ENCODE assay signal across 10 cellular contexts in genomic region chr6:16512585-16513109, GRCh38.
DNase-seq lines count a peak whose midpoint lies in the region; ATAC-seq lines count a peak whose summit lies in the region.
"Had no signal": no experiment of that assay in that cellular context is flagged by ENCODE, and none has a peak within 500 bp of the region (broad histone marks: within the 10 kb centered on the region; RNA-seq: fewer than 3 reads in every experiment).

No MANE protein-coding gene starts in this region.

- peak; percentile 24 for ATAC-seq in HG02642 (IDR thresholded peaks at IDR 0.05; ENCODE audit: poor library complexity, unreplicated experiment)
- ATAC-seq in stimulated activated effector memory CD8-positive, alpha-beta T cell treated with anti-CD3 and anti-CD28 coated beads, Interleukin-12 subunit alpha, Interleukin-12 subunit beta, amount 100 ng/mL, for 72 hours: peak; percentile 75
- ATAC-seq: gastroesophageal sphincter had no signal

- CTCF ChIA-PET in activated CD4-positive, alpha-beta memory T cell treated with anti-CD3 and anti-CD28 coated beads for 36 hours (lab: Charles Lee): interaction anchor here (0.7 to 7.2 kb wide), 32 partner anchors 9 to 574 kb away, joined by 3 to 62 read pairs (median 6); partner anchors contain the start of gene ATXN1

- peaks cover 32% of the 10 kb centered on the region for H3K36me3 Mint-ChIP-seq in T-helper 1 cell treated with Interleukin-12 subunit alpha and Interleukin-12 subunit beta and Interleukin-4 antibody, amounts not matched to agents 30 μg/mL and 1 μg/mL, for 36 hours (ENCODE audit: low read depth)
- H3K36me3 Mint-ChIP-seq in activated CD4-positive, alpha-beta memory T cell treated with anti-CD3 and anti-CD28 coated beads for 36 hours: peaks cover 7% of the 10 kb centered on the region
- H3K36me3 Mint-ChIP-seq in stimulated activated effector memory CD8-positive, alpha-beta T cell treated with anti-CD3 and anti-CD28 coated beads, Interleukin-12 subunit alpha, Interleukin-12 subunit beta, amount 100 ng/mL, for 72 hours: peaks cover 31% of the 10 kb centered on the region

- intact Hi-C loops in activated CD4-positive, alpha-beta memory T cell treated with anti-CD3 and anti-CD28 coated beads for 36 hours (cut with micrococcal nuclease): loop anchor here (1.0 to 5.0 kb wide), 10 partner anchors 21 to 200 kb away; no protein-coding TSS in a partner anchor

- H3K27me3 Mint-ChIP-seq in T-helper 1 cell treated with Interleukin-12 subunit alpha and Interleukin-12 subunit beta and Interleukin-4 antibody, amounts not matched to agents 30 μg/mL and 1 μg/mL, for 36 hours (ENCODE audit: low read depth): no peaks in the 10 kb centered on the region
- no peaks in the 10 kb centered on the region for H3K27me3 Mint-ChIP-seq in activated CD4-positive, alpha-beta memory T cell treated with anti-CD3 and anti-CD28 coated beads for 36 hours

- H3K27ac Mint-ChIP-seq in T-helper 1 cell treated with Interleukin-12 subunit alpha and Interleukin-12 subunit beta and Interleukin-4 antibody, amounts not matched to agents 30 μg/mL and 1 μg/mL, for 36 hours: peak overlapping the region; percentile 28
- H3K27ac Mint-ChIP-seq in activated CD4-positive, alpha-beta memory T cell treated with anti-CD3 and anti-CD28 coated beads for 36 hours: peak overlapping the region; percentile 89
- peak overlapping the region; percentile 58 for H3K27ac Mint-ChIP-seq in stimulated activated effector memory CD8-positive, alpha-beta T cell treated with anti-CD3 and anti-CD28 coated beads, Interleukin-12 subunit alpha, Interleukin-12 subunit beta, amount 100 ng/mL, for 72 hours

- peaks cover 55% of the 10 kb centered on the region for H3K4me1 Mint-ChIP-seq in T-helper 1 cell treated with Interleukin-12 subunit alpha and Interleukin-12 subunit beta and Interleukin-4 antibody, amounts not matched to agents 30 μg/mL and 1 μg/mL, for 36 hours (ENCODE audit: low read depth)
- H3K4me1 Mint-ChIP-seq in activated CD4-positive, alpha-beta memory T cell treated with anti-CD3 and anti-CD28 coated beads for 36 hours (ENCODE audit: low read depth): peaks cover 65% of the 10 kb centered on the region
- peaks cover 75% of the 10 kb centered on the region for H3K4me1 Mint-ChIP-seq in stimulated activated effector memory CD8-positive, alpha-beta T cell treated with anti-CD3 and anti-CD28 coated beads, Interleukin-12 subunit alpha, Interleukin-12 subunit beta, amount 100 ng/mL, for 72 hours

- POLR2A ChIA-PET in activated CD4-positive, alpha-beta memory T cell treated with anti-CD3 and anti-CD28 coated beads for 36 hours (lab: Charles Lee): interaction anchor here (0.6 to 3.5 kb wide), 9 partner anchors 21 to 250 kb away, joined by 3 to 19 read pairs (median 6); partner anchors contain the start of gene ATXN1

- no peaks in the 10 kb centered on the region for H3K9me3 Mint-ChIP-seq in T-helper 1 cell treated with Interleukin-12 subunit alpha and Interleukin-12 subunit beta and Interleukin-4 antibody, amounts not matched to agents 30 μg/mL and 1 μg/mL, for 36 hours
- H3K9me3 Mint-ChIP-seq in activated CD4-positive, alpha-beta memory T cell treated with anti-CD3 and anti-CD28 coated beads for 36 hours: no peaks in the 10 kb centered on the region
- no peaks in the 10 kb centered on the region for H3K9me3 Mint-ChIP-seq in stimulated activated effector memory CD8-positive, alpha-beta T cell treated with anti-CD3 and anti-CD28 coated beads, Interleukin-12 subunit alpha, Interleukin-12 subunit beta, amount 100 ng/mL, for 72 hours

- no peak overlapping the region for H3K4me3 Mint-ChIP-seq in T-helper 1 cell treated with Interleukin-12 subunit alpha and Interleukin-12 subunit beta and Interleukin-4 antibody, amounts not matched to agents 30 μg/mL and 1 μg/mL, for 36 hours
- H3K4me3 Mint-ChIP-seq in activated CD4-positive, alpha-beta memory T cell treated with anti-CD3 and anti-CD28 coated beads for 36 hours: no peak overlapping the region
- peak overlapping the region; percentile 15 for H3K4me3 Mint-ChIP-seq in stimulated activated effector memory CD8-positive, alpha-beta T cell treated with anti-CD3 and anti-CD28 coated beads, Interleukin-12 subunit alpha, Interleukin-12 subunit beta, amount 100 ng/mL, for 72 hours

- DNase-seq in T-helper 1 cell: no peak
- peak; percentile 40 for DNase-seq in activated CD4-positive, alpha-beta memory T cell treated with anti-CD3 and anti-CD28 coated beads for 36 hours
- no peak for DNase-seq in stimulated activated effector memory CD8-positive, alpha-beta T cell treated with anti-CD3 and anti-CD28 coated beads, Interleukin-12 subunit alpha, Interleukin-12 subunit beta, amount 100 ng/mL, for 72 hours (ENCODE audit: low spot score in 2 of 2)
- DNase-seq in activated effector memory CD4-positive, alpha-beta T cell treated with Interleukin-2 at 50 U/mL for 16 hours: no peak
- no peak for DNase-seq in COLO829 (ENCODE audit: low spot score)
- DNase-seq in NCI-H2227 (lab: John Stamatoyannopoulos, UW; ENCODE audit: unreplicated experiment): no peak
- DNase-seq: NCI-H1930 had no signal

Comparison
In these comparisons a context has a peak if more than half of its experiments do, and no peak if none do; other contexts are left out.
1. H3K27ac Mint-ChIP-seq: peak in every context shown above with its lines; median percentile 89 in activated CD4-positive, alpha-beta memory T cell treated with anti-CD3 and anti-CD28 coated beads for 36 hours; 58 in stimulated activated effector memory CD8-positive, alpha-beta T cell treated with anti-CD3 and anti-CD28 coated beads, Interleukin-12 subunit alpha, Interleukin-12 subunit beta, amount 100 ng/mL, for 72 hours; 28 in T-helper 1 cell treated with Interleukin-12 subunit alpha and Interleukin-12 subunit beta and Interleukin-4 antibody, amounts not matched to agents 30 μg/mL and 1 μg/mL, for 36 hours.